In the genomic region with DNA sequence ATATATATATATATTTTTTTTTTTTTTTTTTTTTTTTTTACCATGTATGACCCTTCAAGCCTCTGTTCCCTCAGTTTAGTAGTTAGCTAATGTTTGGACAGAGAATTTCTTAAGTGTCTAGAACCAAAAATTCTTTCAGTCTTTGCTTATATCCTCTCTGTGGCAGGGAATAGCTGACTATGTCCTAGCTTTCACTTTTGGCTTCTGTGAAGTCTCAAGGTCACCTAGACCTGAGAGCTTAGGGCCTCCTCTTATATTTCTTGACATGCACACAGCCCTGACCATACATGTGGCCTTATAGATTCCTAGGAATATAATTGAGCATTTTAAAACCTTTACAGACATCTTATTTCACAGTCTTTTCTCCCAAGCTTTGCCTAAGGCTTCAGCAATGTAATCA, we compare ENCODE assay signal across 26 cellular contexts.
"Had no signal": no experiment of that assay in that cellular context is flagged by ENCODE, and none has a peak within 500 bp of the region (broad histone marks: within the 10 kb centered on the region; RNA-seq: fewer than 3 reads in every experiment).

No MANE protein-coding gene starts in this region.

- H3K27me3 Mint-ChIP-seq: memory B cell; naive B cell; stimulated activated memory B cell treated with anti-CD40 and anti-IgM and Interleukin-4, amounts not matched to agents 10 μg/mL and 1 μg/mL and 100 μg/mL, for 72 hours; stimulated activated naive CD8-positive, alpha-beta T cell treated with anti-CD3 and anti-CD28 coated beads, Interleukin-15, Interleukin-2, amounts not matched to agents 100 ng/mL and 50 ng/mL, for 24 hours had no signal

- H3K27ac ChIP-seq: dorsolateral prefrontal cortex, gastrocnemius medialis, heart right ventricle, left ventricle myocardium inferior, lower lobe of right lung, neutrophil, psoas muscle, right lobe of liver, spleen, tibial artery, upper lobe of left lung, vagina had no signal

- DNase-seq: cortex of kidney; dorsolateral prefrontal cortex; effector CD8-positive, alpha-beta T cell; gastrocnemius medialis; heart right ventricle; kidney; left cardiac atrium; left ventricle myocardium inferior; lower lobe of right lung; naive B cell; nephron progenitor cell; psoas muscle; retina; right lobe of liver; spleen; stimulated activated CD4-positive, alpha-beta T cell treated with anti-CD3 and anti-CD28 coated beads, Interleukin-15, amount 100 ng/mL, for 24 hours; stimulated activated CD4-positive, alpha-beta T cell treated with anti-CD3 and anti-CD28 coated beads, Interleukin-1b, Interleukin-23, amount 100 ng/mL, for 48 hours; stimulated activated CD4-positive, alpha-beta T cell treated with anti-CD3 and anti-CD28 coated beads, Interleukin-4, amount 100 ng/mL, for 24 hours; tibial artery; upper lobe of left lung had no signal

- H3K36me3 Mint-ChIP-seq: memory B cell; naive B cell; stimulated activated memory B cell treated with anti-CD40 and anti-IgM and Interleukin-4, amounts not matched to agents 10 μg/mL and 1 μg/mL and 100 μg/mL, for 72 hours had no signal

- H3K27me3 ChIP-seq: dorsolateral prefrontal cortex, gastrocnemius medialis, heart right ventricle, neutrophil, right lobe of liver, spleen, tibial artery, upper lobe of left lung, vagina had no signal

- H3K36me3 ChIP-seq: gastrocnemius medialis, heart right ventricle, left ventricle myocardium inferior, lower lobe of right lung, neutrophil, right lobe of liver, spleen, tibial artery, upper lobe of left lung, vagina had no signal

- H3K9me3 ChIP-seq: gastrocnemius medialis, neutrophil, psoas muscle, right lobe of liver, vagina had no signal

- H3K27ac Mint-ChIP-seq: memory B cell; mesothelial cell of epicardium; naive B cell; nephron progenitor cell; stimulated activated memory B cell treated with anti-CD40 and anti-IgM and Interleukin-4, amounts not matched to agents 10 μg/mL and 1 μg/mL and 100 μg/mL, for 72 hours; stimulated activated naive CD8-positive, alpha-beta T cell treated with anti-CD3 and anti-CD28 coated beads, Interleukin-15, Interleukin-2, amounts not matched to agents 100 ng/mL and 50 ng/mL, for 24 hours had no signal

- H3K4me3 Mint-ChIP-seq: memory B cell; mesothelial cell of epicardium; naive B cell; nephron progenitor cell; stimulated activated memory B cell treated with anti-CD40 and anti-IgM and Interleukin-4, amounts not matched to agents 10 μg/mL and 1 μg/mL and 100 μg/mL, for 72 hours; stimulated activated naive CD8-positive, alpha-beta T cell treated with anti-CD3 and anti-CD28 coated beads, Interleukin-15, Interleukin-2, amounts not matched to agents 100 ng/mL and 50 ng/mL, for 24 hours had no signal

- H3K4me1 ChIP-seq: gastrocnemius medialis, heart right ventricle, left ventricle myocardium inferior, lower lobe of right lung, psoas muscle, right lobe of liver, spleen, tibial artery, upper lobe of left lung, vagina had no signal

- H3K4me3 ChIP-seq: dorsolateral prefrontal cortex, gastrocnemius medialis, heart right ventricle, left ventricle myocardium inferior, lower lobe of right lung, psoas muscle, right lobe of liver, spleen, tibial artery, upper lobe of left lung, vagina had no signal

- H3K4me1 Mint-ChIP-seq: memory B cell; naive B cell; nephron progenitor cell; stimulated activated memory B cell treated with anti-CD40 and anti-IgM and Interleukin-4, amounts not matched to agents 10 μg/mL and 1 μg/mL and 100 μg/mL, for 72 hours had no signal
